In the genomic region with DNA sequence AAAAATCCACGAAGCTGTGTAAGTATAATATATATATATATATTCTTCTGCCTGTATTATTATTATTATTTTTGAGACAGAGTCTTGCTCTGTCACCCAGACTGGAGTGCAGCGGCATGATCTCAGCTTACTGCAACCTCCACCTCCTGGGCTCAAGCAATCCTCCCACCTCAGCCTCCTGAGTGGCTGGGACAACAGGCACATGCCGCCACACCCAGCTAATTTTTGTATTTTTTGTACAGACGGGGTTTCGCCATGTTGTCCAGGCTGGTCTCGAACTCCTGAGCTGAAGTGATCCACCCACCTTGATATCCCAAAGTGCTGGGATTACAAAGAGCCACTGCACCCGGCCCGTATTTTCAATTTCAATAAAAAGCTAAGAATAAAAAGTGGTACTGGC, we compare ENCODE assay signal across 10 cellular contexts. TPM values are rescaled to one million over a fixed set of nuclear protein-coding genes. Genes with fewer than 3 reads are reported as not detected.
A peak's percentile ranks its signal among the peaks of the same experiment; 100 is the strongest.
DNase-seq lines count a peak whose midpoint lies in the region; ATAC-seq and TF ChIP-seq lines count a peak whose summit lies in the region.
"Not testable (repeated sequence)": the region's sequence is repeated elsewhere in the genome, so short reads cannot be mapped to it uniquely, and the experiment has no call there.
"Had no signal": no experiment of that assay in that cellular context is flagged by ENCODE, and none has a peak within 500 bp of the region (broad histone marks: within the 10 kb centered on the region; RNA-seq: fewer than 3 reads in every experiment).

No MANE protein-coding gene starts in this region.

- H3K36me3 ChIP-seq in PC-3 (ENCODE audit: low read depth, low read length), result peaks cover 36% of the 10 kb centered on the region
- H3K36me3 ChIP-seq in mucosa of stomach (ENCODE audit: control insufficient read depth, insufficient read depth, low read length), result not testable (repeated sequence)
- H3K36me3 ChIP-seq in aorta (ENCODE audit: control insufficient read depth in 1 of 2, insufficient read depth in 2 of 2, low read length in 1 of 2), result peaks cover 0 to 10% of the 10 kb centered on the region in 2 donors

- H3K36me3 Mint-ChIP-seq in activated T-helper 1 cell treated with anti-CD3 and anti-CD28 coated beads, Interleukin-12 subunit alpha, Interleukin-12 subunit beta, Interleukin-2, Interleukin-4 antibody, amounts not matched to agents 30 ng/mL and 10 ng/mL and 1 ng/mL, durations not matched to agents 14 hours and 24 hours and 36 hours (ENCODE audit: low read depth), result peaks cover 28% of the 10 kb centered on the region

- peak overlapping the region; percentile 89 for H3K27ac Mint-ChIP-seq in activated T-helper 1 cell treated with anti-CD3 and anti-CD28 coated beads, Interleukin-12 subunit alpha, Interleukin-12 subunit beta, Interleukin-2, Interleukin-4 antibody, amounts not matched to agents 30 ng/mL and 10 ng/mL and 1 ng/mL, durations not matched to agents 14 hours and 24 hours and 36 hours

- peak overlapping the region; percentile 90 for H3K4me3 Mint-ChIP-seq in activated T-helper 1 cell treated with anti-CD3 and anti-CD28 coated beads, Interleukin-12 subunit alpha, Interleukin-12 subunit beta, Interleukin-2, Interleukin-4 antibody, amounts not matched to agents 30 ng/mL and 10 ng/mL and 1 ng/mL, durations not matched to agents 14 hours and 24 hours and 36 hours

- not testable (repeated sequence) for H3K9me3 Mint-ChIP-seq in activated T-helper 1 cell treated with anti-CD3 and anti-CD28 coated beads, Interleukin-12 subunit alpha, Interleukin-12 subunit beta, Interleukin-2, Interleukin-4 antibody, amounts not matched to agents 30 ng/mL and 10 ng/mL and 1 ng/mL, durations not matched to agents 14 hours and 24 hours and 36 hours

- H3K27ac ChIP-seq in PC-3 (ENCODE audit: low read length), result peak overlapping the region; percentile 93
- peak overlapping the region; percentile 95 for H3K27ac ChIP-seq in caudate nucleus (ENCODE audit: low read depth, low read length)
- H3K27ac ChIP-seq in foreskin keratinocyte, result peak overlapping the region; percentile 89
- peak overlapping the region in 1 of 2 donors; percentile 74 for H3K27ac ChIP-seq in aorta (ENCODE audit: low read depth in 1 of 2, low read length in 2 of 2)

- POLR2A ChIA-PET in PC-3 (lab: Charles Lee; ENCODE audit: unreplicated experiment), result interaction anchor here (0.6 to 0.7 kb wide), 2 partner anchors 16 to 24 kb away, joined by 3 to 6 read pairs; partner anchors contain the start of gene THAP3

- peaks cover 38% of the 10 kb centered on the region for H3K4me1 Mint-ChIP-seq in activated T-helper 1 cell treated with anti-CD3 and anti-CD28 coated beads, Interleukin-12 subunit alpha, Interleukin-12 subunit beta, Interleukin-2, Interleukin-4 antibody, amounts not matched to agents 30 ng/mL and 10 ng/mL and 1 ng/mL, durations not matched to agents 14 hours and 24 hours and 36 hours (ENCODE audit: low read depth)

- peak overlapping the region; percentile 75 for H3K4me3 ChIP-seq in GM12864 (ENCODE audit: low read depth, low read length)
- peak overlapping the region; percentile 86 for H3K4me3 ChIP-seq in PC-3 (ENCODE audit: low read length)
- peak overlapping the region; percentile 82 for H3K4me3 ChIP-seq in mucosa of stomach (ENCODE audit: low read length)
- peak overlapping the region; percentile 97 for H3K4me3 ChIP-seq in skeletal muscle cell (ENCODE audit: low read depth, low read length)
- peak overlapping the region; percentile 57 to 70 for H3K4me3 ChIP-seq in aorta (ENCODE audit: low read length in 2 of 2)

- H3K27me3 Mint-ChIP-seq in activated T-helper 1 cell treated with anti-CD3 and anti-CD28 coated beads, Interleukin-12 subunit alpha, Interleukin-12 subunit beta, Interleukin-2, Interleukin-4 antibody, amounts not matched to agents 30 ng/mL and 10 ng/mL and 1 ng/mL, durations not matched to agents 14 hours and 24 hours and 36 hours (ENCODE audit: insufficient read depth), result not testable (repeated sequence)

- H2AFZ ChIP-seq in PC-3 (ENCODE audit: low read length), result not testable (repeated sequence)

- peak overlapping the region; percentile 92 for H3K4me2 ChIP-seq in PC-3 (ENCODE audit: low read length)

- CTCF ChIA-PET in PC-3 (lab: Charles Lee), result interaction anchor here (0.5 to 0.8 kb wide), 2 partner anchors 18 to 20 kb away, joined by 3 to 4 read pairs; partner anchors contain the start of gene ZBTB48

- not testable (repeated sequence) for H3K9me2 ChIP-seq in PC-3 (replicated peaks; ENCODE audit: low read length)

- H3K4me1 ChIP-seq in PC-3 (ENCODE audit: insufficient read depth, low read length) (peaks cover 30% of the 10 kb centered on the region), foreskin keratinocyte (peaks cover 12% of the 10 kb centered on the region), mucosa of stomach (ENCODE audit: control insufficient read depth, insufficient read depth, low read length) (peaks cover 36% of the 10 kb centered on the region)
- not testable (repeated sequence) for H3K4me1 ChIP-seq in aorta (ENCODE audit: control insufficient read depth in 1 of 2, insufficient read depth in 2 of 2, low read length in 2 of 2)

- BruUV-seq in PC-3 (replicated peaks; lab: Mats Ljungman, UMichigan), result not testable (repeated sequence)

- WGBS in aorta, 2 donors, result 56 to 64% methylated on average over 8 of the region's 8 CpGs

- H3K27me3 ChIP-seq in PC-3 (ENCODE audit: low read length); foreskin keratinocyte; mucosa of stomach (ENCODE audit: control insufficient read depth, insufficient read depth, low read length); aorta (ENCODE audit: control insufficient read depth in 1 of 2, insufficient read depth in 2 of 2, low read length in 1 of 2): not testable (repeated sequence)

- ATAC-seq in PC-3; foreskin keratinocyte; aorta (ENCODE audit: low FRiP score): not testable (repeated sequence)

- peaks cover 54% of the 10 kb centered on the region for H4K20me1 ChIP-seq in PC-3 (ENCODE audit: low read length)

- intact Hi-C loops in PC-3 (cut with micrococcal nuclease), result not testable (repeated sequence)
- intact Hi-C loops in activated T-helper 1 cell treated with anti-CD3 and anti-CD28 coated beads, Interleukin-12 subunit alpha, Interleukin-12 subunit beta, Interleukin-2, Interleukin-4 antibody, amounts not matched to agents 30 ng/mL and 10 ng/mL and 1 ng/mL, durations not matched to agents 14 hours and 24 hours and 36 hours (cut with micrococcal nuclease), result loop anchor here (5.0 kb wide), 3 partner anchors 142 to 363 kb away; partner anchors contain the start of genes ACOT7 and ICMT
- intact Hi-C loops in aorta (cut with DNase I), result loop anchor here in 1 of 2 donors (10.0 kb wide), 1 partner anchor 185 kb away; the partner anchor contains the start of gene CAMTA1

- H3K9me3 ChIP-seq in PC-3 (ENCODE audit: low read length); mucosa of stomach (ENCODE audit: control insufficient read depth, low read length); aorta (ENCODE audit: control insufficient read depth, low read length): not testable (repeated sequence)

- peaks cover 76% of the 10 kb centered on the region for H3K79me2 ChIP-seq in PC-3 (ENCODE audit: low read length)

- H3K9ac ChIP-seq in PC-3 (ENCODE audit: low read length) (peak overlapping the region; percentile 91), mucosa of stomach (ENCODE audit: low read length) (peak overlapping the region; percentile 89)

- not testable (repeated sequence) for DNase-seq in GM12864 (ENCODE audit: low read depth); PC-3; activated T-helper 1 cell treated with anti-CD3 and anti-CD28 coated beads, Interleukin-12 subunit alpha, Interleukin-12 subunit beta, Interleukin-2, Interleukin-4 antibody, amounts not matched to agents 30 ng/mL and 10 ng/mL and 1 ng/mL, durations not matched to agents 14 hours and 24 hours and 36 hours (ENCODE audit: low spot score); caudate nucleus (lab: John Stamatoyannopoulos, UW); foreskin keratinocyte; skeletal muscle cell (ENCODE audit: low read depth); aorta

- not testable (repeated sequence) for TF ChIP-seq CTCF in GM12864 (IDR thresholded peaks at IDR 0.05; ENCODE audit: low read depth, low read length, missing control alignments); PC-3 (conservative IDR thresholded peaks at IDR 0.05; ENCODE audit: low read depth, low read length); foreskin keratinocyte (conservative IDR thresholded peaks at IDR 0.05)

- H3F3A ChIP-seq in PC-3 (ENCODE audit: low read length, unreplicated experiment), result not testable (repeated sequence)

RNA-seq across cellular contexts. Expression of gene KLHL21, which starts 2.7 kb away (rescaled TPM):
- total RNA-seq in PC-3 (2014; rRNA removed), result 82.5 and 105 TPM in 2 replicates
- total RNA-seq in activated T-helper 1 cell treated with anti-CD3 and anti-CD28 coated beads, Interleukin-12 subunit alpha, Interleukin-12 subunit beta, Interleukin-2, Interleukin-4 antibody, amounts not matched to agents 30 ng/mL and 10 ng/mL and 1 ng/mL, durations not matched to agents 14 hours and 24 hours and 36 hours, result 27.8 and 28.1 TPM in 2 replicates
- total RNA-seq in foreskin keratinocyte, result 41.8 and 52.0 TPM in 2 replicates
- 25.4 and 29.4 TPM in 2 replicates for polyA plus RNA-seq in foreskin keratinocyte
- total RNA-seq in aorta, result 10 to 100 TPM; 37.5 to 38.3 TPM
- 10 to 100 TPM; 10.8 to 38.0 TPM for polyA plus RNA-seq in aorta

RNA-seq across cellular contexts. Expression of gene PHF13, which starts 13.5 kb away (rescaled TPM):
- 13.2 and 14.9 TPM in 2 replicates for total RNA-seq in PC-3 (2014; rRNA removed)
- total RNA-seq in activated T-helper 1 cell treated with anti-CD3 and anti-CD28 coated beads, Interleukin-12 subunit alpha, Interleukin-12 subunit beta, Interleukin-2, Interleukin-4 antibody, amounts not matched to agents 30 ng/mL and 10 ng/mL and 1 ng/mL, durations not matched to agents 14 hours and 24 hours and 36 hours, result 18.8 and 19.5 TPM in 2 replicates
- total RNA-seq in foreskin keratinocyte, result 15.3 and 16.3 TPM in 2 replicates
- polyA plus RNA-seq in foreskin keratinocyte, result 8.2 and 9.9 TPM in 2 replicates
- 10 to 100 TPM; 19.0 to 19.3 TPM for total RNA-seq in aorta
- 10 to 100 TPM in 1 of 2 donors, 1 to 10 TPM in 1; 3.6 to 10.8 TPM for polyA plus RNA-seq in aorta

RNA-seq across cellular contexts. Expression of gene ZBTB48, which starts 20.2 kb away (rescaled TPM):
- total RNA-seq in PC-3 (2014; rRNA removed) (42.7 and 47.2 TPM in 2 replicates), foreskin keratinocyte (14.6 and 15.3 TPM in 2 replicates), aorta (10 to 100 TPM; 20.6 to 29.9 TPM)
- total RNA-seq in activated T-helper 1 cell treated with anti-CD3 and anti-CD28 coated beads, Interleukin-12 subunit alpha, Interleukin-12 subunit beta, Interleukin-2, Interleukin-4 antibody, amounts not matched to agents 30 ng/mL and 10 ng/mL and 1 ng/mL, durations not matched to agents 14 hours and 24 hours and 36 hours, result 34.5 and 35.7 TPM in 2 replicates
- polyA plus RNA-seq in foreskin keratinocyte (13.4 and 14.7 TPM in 2 replicates), aorta (100 to 1,000 TPM in 1 of 2 donors, 10 to 100 TPM in 1; 25.2 to 204 TPM)

RNA-seq across cellular contexts. Expression of gene THAP3, which starts 24.7 kb away (rescaled TPM):
- total RNA-seq in PC-3 (2014; rRNA removed) (42.4 and 54.6 TPM in 2 replicates), foreskin keratinocyte (15.3 and 15.4 TPM in 2 replicates), aorta (10 to 100 TPM; 11.0 to 21.2 TPM)
- 22.2 and 23.5 TPM in 2 replicates for total RNA-seq in activated T-helper 1 cell treated with anti-CD3 and anti-CD28 coated beads, Interleukin-12 subunit alpha, Interleukin-12 subunit beta, Interleukin-2, Interleukin-4 antibody, amounts not matched to agents 30 ng/mL and 10 ng/mL and 1 ng/mL, durations not matched to agents 14 hours and 24 hours and 36 hours
- polyA plus RNA-seq in foreskin keratinocyte (16.8 and 18.6 TPM in 2 replicates), aorta (10 to 100 TPM; 20.8 to 44.1 TPM)

RNA-seq across cellular contexts. Expression of gene TAS1R1, which starts 44.9 kb away (rescaled TPM):
- total RNA-seq in PC-3 (2014; rRNA removed) (not detected in 2 replicates), foreskin keratinocyte (not detected in 2 replicates), aorta (not detected)
- total RNA-seq in activated T-helper 1 cell treated with anti-CD3 and anti-CD28 coated beads, Interleukin-12 subunit alpha, Interleukin-12 subunit beta, Interleukin-2, Interleukin-4 antibody, amounts not matched to agents 30 ng/mL and 10 ng/mL and 1 ng/mL, durations not matched to agents 14 hours and 24 hours and 36 hours, result not detected in 2 replicates
- polyA plus RNA-seq in foreskin keratinocyte (not detected in 2 replicates), aorta (1 to 10 TPM in 1 of 2 donors, not detected in 1; 1.3 TPM)
- total RNA-seq: H4, Right ventricle myocardium inferior had no signal
